In the genomic region with DNA sequence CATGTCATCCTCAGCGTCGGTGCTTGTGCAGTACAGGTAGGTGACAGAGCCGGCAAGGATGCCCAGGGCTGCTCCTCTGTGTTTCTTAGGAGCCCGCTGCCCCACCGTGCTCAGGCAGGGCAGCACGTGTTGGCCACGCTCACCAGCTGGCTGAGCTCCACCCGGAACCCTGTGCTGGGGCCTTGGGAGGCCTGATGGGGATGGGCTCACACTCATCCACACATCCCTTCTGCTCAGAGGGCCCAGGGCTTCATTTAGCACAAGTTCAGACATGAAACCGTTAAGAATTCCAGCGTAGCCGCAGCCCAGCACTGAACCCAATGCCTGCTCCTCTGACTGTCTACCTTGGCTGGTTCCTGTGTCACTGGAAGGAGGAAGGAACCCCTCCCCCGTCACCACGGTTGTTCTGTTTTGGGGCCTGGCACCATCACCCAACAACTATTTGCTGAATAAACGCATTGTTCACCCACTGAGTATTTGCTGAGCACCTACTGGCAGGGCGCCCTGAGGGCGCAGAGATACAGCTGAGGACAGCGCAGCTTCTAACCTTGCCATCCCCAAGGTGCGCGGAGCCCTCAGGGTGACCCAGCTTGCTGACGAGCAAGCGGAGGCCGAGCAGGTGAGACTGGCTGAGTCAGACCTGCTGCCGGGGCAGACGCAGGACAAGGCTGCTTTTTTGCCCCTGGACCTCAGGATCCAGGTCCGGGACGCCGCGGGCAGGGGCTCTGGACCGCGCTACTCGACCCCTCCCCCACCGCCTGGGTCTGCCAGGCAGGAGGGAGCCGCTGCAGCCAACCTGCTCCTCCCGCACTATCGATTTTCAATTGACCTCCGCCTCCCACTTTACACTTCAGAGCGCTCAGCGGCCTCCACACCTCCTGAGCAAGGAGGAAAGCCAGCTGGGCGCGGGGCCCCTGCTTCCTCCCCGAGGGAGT, we compare ENCODE assay signal across 11 cellular contexts.
DNase-seq lines count a peak whose midpoint lies in the region; ATAC-seq and TF ChIP-seq lines count a peak whose summit lies in the region.
"Had no signal": no experiment of that assay in that cellular context is flagged by ENCODE, and none has a peak within 500 bp of the region (broad histone marks: within the 10 kb centered on the region; RNA-seq: fewer than 3 reads in every experiment).

No MANE protein-coding gene starts in this region.

- peaks cover 14% of the 10 kb centered on the region for H3K9me3 Mint-ChIP-seq in nephron progenitor cell

- no peaks in the 10 kb centered on the region for H3K36me3 Mint-ChIP-seq in nephron progenitor cell (ENCODE audit: low read depth)
- H3K36me3 Mint-ChIP-seq: CD8-positive, alpha-beta T cell had no signal

- no peak for ATAC-seq in HG03354 (IDR thresholded peaks at IDR 0.05; ENCODE audit: poor library complexity, severe bottlenecking, unreplicated experiment)
- no peak for ATAC-seq in HG02852 (IDR thresholded peaks at IDR 0.05; ENCODE audit: unreplicated experiment)
- ATAC-seq in GM21717 (IDR thresholded peaks at IDR 0.05; ENCODE audit: unreplicated experiment) = no peak
- ATAC-seq: CD8-positive, alpha-beta T cell; GM12878 had no signal

- peaks cover 86% of the 10 kb centered on the region for H3K27me3 Mint-ChIP-seq in nephron progenitor cell (ENCODE audit: low read depth, poor library complexity)

- DNase-seq in EH (ENCODE audit: low read depth) (peak; percentile 2), NCI-H2029 (lab: John Stamatoyannopoulos, UW) (peak; percentile 59), epidermal melanocyte (ENCODE audit: insufficient read length, low spot score) (peak; percentile 11), nephron progenitor cell (peak; percentile 74), NCI-H1436 treated with DMSO at 0.1 percent for 48 hours (lab: John Stamatoyannopoulos, UW) (no peak)
- DNase-seq: CD8-positive, alpha-beta T cell; NCI-H82 had no signal

- peak overlapping the region; percentile 76 for H3K4me3 Mint-ChIP-seq in nephron progenitor cell
- H3K4me3 Mint-ChIP-seq: CD8-positive, alpha-beta T cell had no signal

- peaks cover 34% of the 10 kb centered on the region for H3K4me1 Mint-ChIP-seq in nephron progenitor cell

- no peak for TF ChIP-seq CTCF in nephron progenitor cell (IDR thresholded peaks at IDR 0.05)

- H3K27ac Mint-ChIP-seq in nephron progenitor cell = no peak overlapping the region
- H3K27ac Mint-ChIP-seq: CD8-positive, alpha-beta T cell had no signal
